8 cellular contexts compared by ENCODE assay signal in genomic region chr2:239288951-239289481, GRCh38.
DNase-seq lines count a peak whose midpoint lies in the region; ATAC-seq lines count a peak whose summit lies in the region.

No MANE protein-coding gene starts in this region.

- H3K36me3 Mint-ChIP-seq in activated CD8-positive, alpha-beta memory T cell treated with anti-CD3 and anti-CD28 coated beads, Interleukin-2, amount 10 ng/mL, durations not matched to agents 7 days and 5 days = peaks cover 13% of the 10 kb centered on the region

- peak overlapping the region; percentile 73 for H3K4me3 Mint-ChIP-seq in activated CD8-positive, alpha-beta memory T cell treated with anti-CD3 and anti-CD28 coated beads, Interleukin-2, amount 10 ng/mL, durations not matched to agents 7 days and 5 days

- peak; percentile 76 for ATAC-seq in activated CD8-positive, alpha-beta memory T cell treated with anti-CD3 and anti-CD28 coated beads, Interleukin-2, amount 10 ng/mL, durations not matched to agents 7 days and 5 days
- ATAC-seq in HG03432 (IDR thresholded peaks at IDR 0.05; ENCODE audit: unreplicated experiment) (peak; percentile 68), GM19397 (IDR thresholded peaks at IDR 0.05; ENCODE audit: unreplicated experiment) (no peak)

- peak; percentile 79 for DNase-seq in activated CD8-positive, alpha-beta memory T cell treated with anti-CD3 and anti-CD28 coated beads, Interleukin-2, amount 10 ng/mL, durations not matched to agents 7 days and 5 days
- no peak for DNase-seq in activated CD8-positive, alpha-beta memory T cell treated with anti-CD3 and anti-CD28 coated beads, Interleukin-2, amount 50 U/mL, for 48 hours
- peak; percentile 72 for DNase-seq in central memory CD4-positive, alpha-beta T cell
- DNase-seq in posterior vena cava (ENCODE audit: low spot score) (peak; percentile 77), Kasumi-1 (lab: John Stamatoyannopoulos, UW) (no peak), NCI-H1694 (lab: John Stamatoyannopoulos, UW) (no peak)

- peaks cover 76% of the 10 kb centered on the region for H3K4me1 Mint-ChIP-seq in activated CD8-positive, alpha-beta memory T cell treated with anti-CD3 and anti-CD28 coated beads, Interleukin-2, amount 10 ng/mL, durations not matched to agents 7 days and 5 days

- peak overlapping the region; percentile 100 for H3K27ac Mint-ChIP-seq in activated CD8-positive, alpha-beta memory T cell treated with anti-CD3 and anti-CD28 coated beads, Interleukin-2, amount 10 ng/mL, durations not matched to agents 7 days and 5 days

- H3K27me3 Mint-ChIP-seq in activated CD8-positive, alpha-beta memory T cell treated with anti-CD3 and anti-CD28 coated beads, Interleukin-2, amount 10 ng/mL, durations not matched to agents 7 days and 5 days = peaks cover 5% of the 10 kb centered on the region

- intact Hi-C loops in posterior vena cava (cut with DNase I) = loop anchor here in 1 of 2 donors (10.0 kb wide), 1 partner anchor 154 kb away; no protein-coding TSS in a partner anchor

- no peaks in the 10 kb centered on the region for H3K9me3 Mint-ChIP-seq in activated CD8-positive, alpha-beta memory T cell treated with anti-CD3 and anti-CD28 coated beads, Interleukin-2, amount 10 ng/mL, durations not matched to agents 7 days and 5 days (ENCODE audit: low read depth)

- CTCF ChIA-PET in activated CD8-positive, alpha-beta memory T cell treated with anti-CD3 and anti-CD28 coated beads, Interleukin-2, amount 10 ng/mL, durations not matched to agents 7 days and 5 days (lab: Charles Lee) = interaction anchor here (0.9 to 2.4 kb wide), 5 partner anchors 8 to 21 kb away, joined by 3 to 18 read pairs (median 7); no protein-coding TSS in a partner anchor

Comparison
In these comparisons a context has a peak if more than half of its experiments do, and no peak if none do; other contexts are left out.
1. DNase-seq: peak in activated CD8-positive, alpha-beta memory T cell treated with anti-CD3 and anti-CD28 coated beads, Interleukin-2, amount 10 ng/mL, durations not matched to agents 7 days and 5 days (single experiment), central memory CD4-positive, alpha-beta T cell (single experiment) and posterior vena cava (single experiment); none in activated CD8-positive, alpha-beta memory T cell treated with anti-CD3 and anti-CD28 coated beads, Interleukin-2, amount 50 U/mL, for 48 hours (single experiment), Kasumi-1 (0 of 2) and NCI-H1694 (single experiment).